In the genomic region with DNA sequence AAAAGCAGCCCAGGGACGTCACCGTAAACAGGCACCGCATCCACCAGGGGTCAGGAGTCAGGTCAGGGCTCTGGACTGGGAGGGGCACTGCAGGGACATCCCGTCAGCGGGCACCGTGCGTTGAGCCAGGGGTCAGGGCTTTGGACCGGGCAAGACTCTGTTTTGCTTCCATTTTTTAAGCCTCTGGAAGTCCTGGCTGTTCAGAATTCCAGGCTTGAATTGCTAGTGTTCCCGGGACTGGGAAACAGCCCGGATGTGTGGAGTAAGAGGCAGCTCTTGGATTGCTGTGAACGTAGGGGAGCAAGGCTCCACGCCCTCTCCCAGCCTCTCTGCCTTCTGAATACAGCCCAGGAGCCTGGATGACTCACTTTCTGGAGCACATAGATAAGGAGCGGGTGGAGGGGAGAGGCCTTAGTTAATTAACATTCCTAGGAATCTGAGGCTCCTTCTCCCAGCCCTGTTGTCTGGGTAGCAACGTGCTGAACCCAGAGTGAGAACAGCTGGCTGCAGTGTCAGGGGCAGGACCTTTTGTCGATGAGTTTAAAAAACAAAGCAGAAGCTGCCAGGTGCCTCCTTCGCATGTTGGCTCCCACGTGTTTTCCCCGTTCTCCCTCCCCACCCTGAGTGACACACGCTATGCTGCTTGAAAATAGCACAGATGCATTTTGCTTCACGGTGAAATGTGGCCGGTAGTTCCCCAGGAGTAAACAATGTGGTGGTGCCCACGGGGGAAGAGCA, we compare ENCODE assay signal across 1 cellular context.
TF ChIP-seq lines count a peak whose summit lies in the region.

No MANE protein-coding gene starts in this region.

TF ChIP-seq in K562, 482 proteins besides CTCF, POLR2A, EP300 and RAD21 (continued from another document and continues in another):
- TF ChIP-seq, protein P1, sequence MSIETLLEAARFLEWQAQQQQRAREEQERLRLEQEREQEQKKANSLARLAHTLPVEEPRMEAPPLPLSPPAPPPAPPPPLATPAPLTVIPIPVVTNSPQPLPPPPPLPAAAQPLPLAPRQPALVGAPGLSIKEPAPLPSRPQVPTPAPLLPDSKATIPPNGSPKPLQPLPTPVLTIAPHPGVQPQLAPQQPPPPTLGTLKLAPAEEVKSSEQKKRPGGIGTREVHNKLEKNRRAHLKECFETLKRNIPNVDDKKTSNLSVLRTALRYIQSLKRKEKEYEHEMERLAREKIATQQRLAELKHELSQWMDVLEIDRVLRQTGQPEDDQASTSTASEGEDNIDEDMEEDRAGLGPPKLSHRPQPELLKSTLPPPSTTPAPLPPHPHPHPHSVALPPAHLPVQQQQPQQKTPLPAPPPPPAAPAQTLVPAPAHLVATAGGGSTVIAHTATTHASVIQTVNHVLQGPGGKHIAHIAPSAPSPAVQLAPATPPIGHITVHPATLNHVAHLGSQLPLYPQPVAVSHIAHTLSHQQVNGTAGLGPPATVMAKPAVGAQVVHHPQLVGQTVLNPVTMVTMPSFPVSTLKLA (conservative IDR thresholded peaks at IDR 0.05) = peak; percentile 93 to 97
- TF ChIP-seq CCNT2 (IDR thresholded peaks at IDR 0.05; ENCODE audit: borderline replicate concordance, extremely low read depth, insufficient read length, low read depth, low read length) (peak; percentile 65), KDM1A (IDR thresholded peaks at IDR 0.05) (peak; percentile 84 to 89), RBM39 (optimal IDR thresholded peaks at IDR 0.05; ENCODE audit: low read depth, low read length) (no peak), HDAC2 (IDR thresholded peaks at IDR 0.05) (peak; percentile 87; the same call in 1 of the 2 replicates), ZNF3 (CRISPR knock-in tag; IDR thresholded peaks at IDR 0.05) (no peak), TAF15 (IDR thresholded peaks at IDR 0.05; ENCODE audit: low read depth, low read length) (no peak), POU5F1 (IDR thresholded peaks at IDR 0.05; ENCODE audit: borderline replicate concordance, low read depth, low read length, partially characterized antibody) (no peak), ZFX (CRISPR knock-in tag; IDR thresholded peaks at IDR 0.05) (no peak), L3MBTL2 (IDR thresholded peaks at IDR 0.05) (peak; percentile 96), MEF2D (tag; conservative IDR thresholded peaks at IDR 0.05; ENCODE audit: low read depth) (no peak), POLR2B (IDR thresholded peaks at IDR 0.05; ENCODE audit: low read depth, partially characterized antibody) (no peak), ZNF124 (CRISPR knock-in tag; IDR thresholded peaks at IDR 0.05) (no peak), ZNF384 (IDR thresholded peaks at IDR 0.05; ENCODE audit: low read depth, low read length) (peak; percentile 96), ZNF583 (CRISPR knock-in tag; IDR thresholded peaks at IDR 0.05) (no peak), MIER1 (IDR thresholded peaks at IDR 0.05; ENCODE audit: low read depth) (no peak), CHD1 (IDR thresholded peaks at IDR 0.05; ENCODE audit: low read length) (no peak), ZBTB7A (IDR thresholded peaks at IDR 0.05; ENCODE audit: borderline replicate concordance, control insufficient read depth, low read depth, low read length) (0 out of 2 replicates have a peak, but pooled peaks have one; percentile 12), EGR1 (conservative IDR thresholded peaks at IDR 0.05) (peak; percentile 66), HDAC3 (IDR thresholded peaks at IDR 0.05; ENCODE audit: borderline replicate concordance, partially characterized antibody) (peak; percentile 55), KLF6 (CRISPR knock-in tag; IDR thresholded peaks at IDR 0.05; ENCODE audit: borderline replicate concordance) (no peak), JUND (IDR thresholded peaks at IDR 0.05; ENCODE audit: borderline replicate concordance, low read depth, low read length) (peak; percentile 100), JUND (tag; IDR thresholded peaks at IDR 0.05; ENCODE audit: borderline replicate concordance, low read depth, low read length) (peak; percentile 99), NEUROD1 (IDR thresholded peaks at IDR 0.05; ENCODE audit: borderline replicate concordance, low read depth, low read length, partially characterized antibody) (peak; percentile 82), DPF2 (IDR thresholded peaks at IDR 0.05) (peak; percentile 97), GATAD2B (IDR thresholded peaks at IDR 0.05; ENCODE audit: borderline replicate concordance) (no peak; the same call in 1 of the 2 replicates), SMAD4 (CRISPR knock-in tag; conservative IDR thresholded peaks at IDR 0.05) (peak; percentile 90), ZNF644 (tag; IDR thresholded peaks at IDR 0.05; ENCODE audit: low read depth) (peak; percentile 42; the same call in 1 of the 2 replicates), ZNF445 (CRISPR knock-in tag; IDR thresholded peaks at IDR 0.05; ENCODE audit: low read depth) (no peak), JUNB (CRISPR knock-in tag; conservative IDR thresholded peaks at IDR 0.05) (peak; percentile 63), POLR2AphosphoS5 (IDR thresholded peaks at IDR 0.05; ENCODE audit: control insufficient read depth, insufficient read depth, low read depth, low read length) (peak; percentile 72), PHB2 (IDR thresholded peaks at IDR 0.05; ENCODE audit: low read depth) (no peak), GTF2F1 (IDR thresholded peaks at IDR 0.05; ENCODE audit: low read depth, low read length) (no peak), ETV5 (CRISPR knock-in tag; IDR thresholded peaks at IDR 0.05; ENCODE audit: low read depth) (0 out of 2 replicates have a peak, but pooled peaks have one; percentile 48), BHLHE40 (IDR thresholded peaks at IDR 0.05; ENCODE audit: low read length) (peak; percentile 83), HOXB6 (CRISPR knock-in tag; IDR thresholded peaks at IDR 0.05; ENCODE audit: borderline replicate concordance) (no peak), GATA2 (CRISPR knock-in tag; IDR thresholded peaks at IDR 0.05) (peak; percentile 69), RCOR1 (IDR thresholded peaks at IDR 0.05; ENCODE audit: borderline replicate concordance in 1 of 2, low read depth in 2 of 2, low read length in 2 of 2) (peak; percentile 66 to 86; a peak in 2 of 4 replicates), ZNF436 (CRISPR knock-in tag; IDR thresholded peaks at IDR 0.05) (no peak), PCBP1 (IDR thresholded peaks at IDR 0.05; ENCODE audit: low read depth, low read length, poor library complexity, severe bottlenecking) (no peak), MTA1 (IDR thresholded peaks at IDR 0.05; ENCODE audit: borderline replicate concordance) (peak; percentile 33; the same call in 1 of the 2 replicates)
- TF ChIP-seq, protein P2, sequence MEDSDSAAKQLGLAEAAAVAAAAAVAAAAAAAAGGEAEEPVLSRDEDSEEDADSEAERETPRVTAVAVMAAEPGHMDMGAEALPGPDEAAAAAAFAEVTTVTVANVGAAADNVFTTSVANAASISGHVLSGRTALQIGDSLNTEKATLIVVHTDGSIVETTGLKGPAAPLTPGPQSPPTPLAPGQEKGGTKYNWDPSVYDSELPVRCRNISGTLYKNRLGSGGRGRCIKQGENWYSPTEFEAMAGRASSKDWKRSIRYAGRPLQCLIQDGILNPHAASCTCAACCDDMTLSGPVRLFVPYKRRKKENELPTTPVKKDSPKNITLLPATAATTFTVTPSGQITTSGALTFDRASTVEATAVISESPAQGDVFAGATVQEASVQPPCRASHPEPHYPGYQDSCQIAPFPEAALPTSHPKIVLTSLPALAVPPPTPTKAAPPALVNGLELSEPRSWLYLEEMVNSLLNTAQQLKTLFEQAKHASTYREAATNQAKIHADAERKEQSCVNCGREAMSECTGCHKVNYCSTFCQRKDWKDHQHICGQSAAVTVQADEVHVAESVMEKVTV (CRISPR knock-in tag; IDR thresholded peaks at IDR 0.05) = no peak
- TF ChIP-seq, protein P3, sequence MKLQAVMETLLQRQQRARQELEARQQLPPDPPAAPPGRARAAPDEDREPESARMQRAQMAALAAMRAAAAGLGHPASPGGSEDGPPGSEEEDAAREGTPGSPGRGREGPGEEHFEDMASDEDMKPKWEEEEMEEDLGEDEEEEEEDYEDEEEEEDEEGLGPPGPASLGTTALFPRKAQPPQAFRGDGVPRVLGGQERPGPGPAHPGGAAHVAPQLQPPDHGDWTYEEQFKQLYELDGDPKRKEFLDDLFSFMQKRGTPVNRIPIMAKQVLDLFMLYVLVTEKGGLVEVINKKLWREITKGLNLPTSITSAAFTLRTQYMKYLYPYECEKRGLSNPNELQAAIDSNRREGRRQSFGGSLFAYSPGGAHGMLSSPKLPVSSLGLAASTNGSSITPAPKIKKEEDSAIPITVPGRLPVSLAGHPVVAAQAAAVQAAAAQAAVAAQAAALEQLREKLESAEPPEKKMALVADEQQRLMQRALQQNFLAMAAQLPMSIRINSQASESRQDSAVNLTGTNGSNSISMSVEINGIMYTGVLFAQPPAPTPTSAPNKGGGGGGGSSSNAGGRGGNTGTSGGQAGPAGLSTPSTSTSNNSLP (IDR thresholded peaks at IDR 0.05; ENCODE audit: borderline replicate concordance, low read depth, low read length) = 0 out of 2 replicates have a peak, but pooled peaks have one; percentile 62
- TF ChIP-seq, protein P4, sequence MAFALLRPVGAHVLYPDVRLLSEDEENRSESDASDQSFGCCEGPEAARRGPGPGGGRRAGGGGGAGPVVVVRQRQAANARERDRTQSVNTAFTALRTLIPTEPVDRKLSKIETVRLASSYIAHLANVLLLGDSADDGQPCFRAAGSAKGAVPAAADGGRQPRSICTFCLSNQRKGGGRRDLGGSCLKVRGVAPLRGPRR (CRISPR knock-in tag; IDR thresholded peaks at IDR 0.05) = no peak
- TF ChIP-seq, protein P5, sequence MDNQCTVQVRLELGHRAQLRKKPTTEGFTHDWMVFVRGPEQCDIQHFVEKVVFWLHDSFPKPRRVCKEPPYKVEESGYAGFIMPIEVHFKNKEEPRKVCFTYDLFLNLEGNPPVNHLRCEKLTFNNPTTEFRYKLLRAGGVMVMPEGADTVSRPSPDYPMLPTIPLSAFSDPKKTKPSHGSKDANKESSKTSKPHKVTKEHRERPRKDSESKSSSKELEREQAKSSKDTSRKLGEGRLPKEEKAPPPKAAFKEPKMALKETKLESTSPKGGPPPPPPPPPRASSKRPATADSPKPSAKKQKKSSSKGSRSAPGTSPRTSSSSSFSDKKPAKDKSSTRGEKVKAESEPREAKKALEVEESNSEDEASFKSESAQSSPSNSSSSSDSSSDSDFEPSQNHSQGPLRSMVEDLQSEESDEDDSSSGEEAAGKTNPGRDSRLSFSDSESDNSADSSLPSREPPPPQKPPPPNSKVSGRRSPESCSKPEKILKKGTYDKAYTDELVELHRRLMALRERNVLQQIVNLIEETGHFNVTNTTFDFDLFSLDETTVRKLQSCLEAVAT (IDR thresholded peaks at IDR 0.05) = no peak
- TF ChIP-seq, protein P6, sequence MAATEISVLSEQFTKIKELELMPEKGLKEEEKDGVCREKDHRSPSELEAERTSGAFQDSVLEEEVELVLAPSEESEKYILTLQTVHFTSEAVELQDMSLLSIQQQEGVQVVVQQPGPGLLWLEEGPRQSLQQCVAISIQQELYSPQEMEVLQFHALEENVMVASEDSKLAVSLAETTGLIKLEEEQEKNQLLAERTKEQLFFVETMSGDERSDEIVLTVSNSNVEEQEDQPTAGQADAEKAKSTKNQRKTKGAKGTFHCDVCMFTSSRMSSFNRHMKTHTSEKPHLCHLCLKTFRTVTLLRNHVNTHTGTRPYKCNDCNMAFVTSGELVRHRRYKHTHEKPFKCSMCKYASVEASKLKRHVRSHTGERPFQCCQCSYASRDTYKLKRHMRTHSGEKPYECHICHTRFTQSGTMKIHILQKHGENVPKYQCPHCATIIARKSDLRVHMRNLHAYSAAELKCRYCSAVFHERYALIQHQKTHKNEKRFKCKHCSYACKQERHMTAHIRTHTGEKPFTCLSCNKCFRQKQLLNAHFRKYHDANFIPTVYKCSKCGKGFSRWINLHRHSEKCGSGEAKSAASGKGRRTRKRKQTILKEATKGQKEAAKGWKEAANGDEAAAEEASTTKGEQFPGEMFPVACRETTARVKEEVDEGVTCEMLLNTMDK (IDR thresholded peaks at IDR 0.05; ENCODE audit: borderline replicate concordance, insufficient read depth, low read depth, low read length, poor library complexity, severe bottlenecking) = peak; percentile 36
- TF ChIP-seq, protein P7, sequence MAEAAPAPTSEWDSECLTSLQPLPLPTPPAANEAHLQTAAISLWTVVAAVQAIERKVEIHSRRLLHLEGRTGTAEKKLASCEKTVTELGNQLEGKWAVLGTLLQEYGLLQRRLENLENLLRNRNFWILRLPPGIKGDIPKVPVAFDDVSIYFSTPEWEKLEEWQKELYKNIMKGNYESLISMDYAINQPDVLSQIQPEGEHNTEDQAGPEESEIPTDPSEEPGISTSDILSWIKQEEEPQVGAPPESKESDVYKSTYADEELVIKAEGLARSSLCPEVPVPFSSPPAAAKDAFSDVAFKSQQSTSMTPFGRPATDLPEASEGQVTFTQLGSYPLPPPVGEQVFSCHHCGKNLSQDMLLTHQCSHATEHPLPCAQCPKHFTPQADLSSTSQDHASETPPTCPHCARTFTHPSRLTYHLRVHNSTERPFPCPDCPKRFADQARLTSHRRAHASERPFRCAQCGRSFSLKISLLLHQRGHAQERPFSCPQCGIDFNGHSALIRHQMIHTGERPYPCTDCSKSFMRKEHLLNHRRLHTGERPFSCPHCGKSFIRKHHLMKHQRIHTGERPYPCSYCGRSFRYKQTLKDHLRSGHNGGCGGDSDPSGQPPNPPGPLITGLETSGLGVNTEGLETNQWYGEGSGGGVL (CRISPR knock-in tag; IDR thresholded peaks at IDR 0.05) = no peak
- TF ChIP-seq, protein P8, sequence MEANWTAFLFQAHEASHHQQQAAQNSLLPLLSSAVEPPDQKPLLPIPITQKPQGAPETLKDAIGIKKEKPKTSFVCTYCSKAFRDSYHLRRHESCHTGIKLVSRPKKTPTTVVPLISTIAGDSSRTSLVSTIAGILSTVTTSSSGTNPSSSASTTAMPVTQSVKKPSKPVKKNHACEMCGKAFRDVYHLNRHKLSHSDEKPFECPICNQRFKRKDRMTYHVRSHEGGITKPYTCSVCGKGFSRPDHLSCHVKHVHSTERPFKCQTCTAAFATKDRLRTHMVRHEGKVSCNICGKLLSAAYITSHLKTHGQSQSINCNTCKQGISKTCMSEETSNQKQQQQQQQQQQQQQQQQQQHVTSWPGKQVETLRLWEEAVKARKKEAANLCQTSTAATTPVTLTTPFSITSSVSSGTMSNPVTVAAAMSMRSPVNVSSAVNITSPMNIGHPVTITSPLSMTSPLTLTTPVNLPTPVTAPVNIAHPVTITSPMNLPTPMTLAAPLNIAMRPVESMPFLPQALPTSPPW (CRISPR knock-in tag; IDR thresholded peaks at IDR 0.05) = peak; percentile 88
- TF ChIP-seq, protein P9, sequence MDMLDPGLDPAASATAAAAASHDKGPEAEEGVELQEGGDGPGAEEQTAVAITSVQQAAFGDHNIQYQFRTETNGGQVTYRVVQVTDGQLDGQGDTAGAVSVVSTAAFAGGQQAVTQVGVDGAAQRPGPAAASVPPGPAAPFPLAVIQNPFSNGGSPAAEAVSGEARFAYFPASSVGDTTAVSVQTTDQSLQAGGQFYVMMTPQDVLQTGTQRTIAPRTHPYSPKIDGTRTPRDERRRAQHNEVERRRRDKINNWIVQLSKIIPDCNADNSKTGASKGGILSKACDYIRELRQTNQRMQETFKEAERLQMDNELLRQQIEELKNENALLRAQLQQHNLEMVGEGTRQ (CRISPR knock-in tag; IDR thresholded peaks at IDR 0.05) = no peak
